Comparison of ENCODE assay signal across 24 cellular contexts in the genomic region with DNA sequence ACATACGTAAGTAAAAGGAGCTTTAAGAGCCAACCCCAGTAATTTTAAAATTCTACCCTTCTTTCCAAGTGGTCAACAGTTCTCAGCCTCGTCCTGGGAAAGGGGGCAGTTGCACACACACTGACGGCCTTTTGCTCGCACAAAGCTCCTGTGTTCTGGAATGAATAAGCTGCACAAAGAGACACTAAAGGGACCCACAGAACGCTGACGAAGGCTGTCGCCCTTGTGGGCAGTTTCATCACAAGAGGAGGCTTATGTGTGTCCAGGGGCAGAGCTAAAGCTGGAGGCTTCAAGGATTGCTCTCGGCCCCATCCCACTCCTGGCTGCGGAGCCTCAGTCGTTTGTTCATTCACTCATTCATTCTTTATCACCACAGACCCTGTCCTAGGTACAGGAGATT.
DNase-seq lines count a peak whose midpoint lies in the region; ATAC-seq and TF ChIP-seq lines count a peak whose summit lies in the region.
"Had no signal": no experiment of that assay in that cellular context is flagged by ENCODE, and none has a peak within 500 bp of the region (broad histone marks: within the 10 kb centered on the region; RNA-seq: fewer than 3 reads in every experiment).

No MANE protein-coding gene starts in this region.

- WGBS in tibial nerve, 2 donors: 40 to 47% methylated on average over 10 of the region's 10 CpGs
- WGBS in SK-N-SH (ENCODE audit: low lambda C conversion rate): 63% methylated on average over 10 of the region's 10 CpGs

- TF ChIP-seq RAD21 in SK-N-SH (IDR thresholded peaks at IDR 0.05; ENCODE audit: low read length): no peak

- peak; percentile 37 for DNase-seq in activated CD8-positive, alpha-beta memory T cell treated with anti-CD3 and anti-CD28 coated beads for 24 hours
- DNase-seq in activated CD8-positive, alpha-beta memory T cell treated with anti-CD3 and anti-CD28 coated beads, Interleukin-2, amount 10 ng/mL, durations not matched to agents 7 days and 5 days: no peak
- DNase-seq in head of caudate nucleus (peak; percentile 56 to 93 (median 84)), osteocyte (ENCODE audit: extremely low spot score, unreplicated experiment) (peak; percentile 34), tibial nerve (ENCODE audit: low spot score in 2 of 2) (peak; percentile 26 to 35), SKM-1 (lab: John Stamatoyannopoulos, UW; ENCODE audit: unreplicated experiment) (no peak), SK-N-SH (no peak), NCI-H2081 (lab: John Stamatoyannopoulos, UW) (no peak)
- DNase-seq: activated naive CD4-positive, alpha-beta T cell treated with anti-CD3 and anti-CD28 coated beads, Interleukin-2, amount 50 U/mL, for 16 hours; activated T-cell treated with anti-CD3 and anti-CD28 coated beads, Interleukin-2, amount 50 U/mL, for 24 hours; body of pancreas; foreskin keratinocyte; NCI-H1436 treated with DMSO at 0.1 percent for 48 hours; NCI-H82; PC-3; SIG-M5; stimulated activated naive CD4-positive, alpha-beta T cell treated with Interleukin-2 at 50 U/mL for 16 hours; T-helper 17 cell; upper lobe of right lung; WERI-Rb-1 had no signal

- H3K4me1 ChIP-seq in tibial nerve (peaks cover 0 to 15% (median 5%) of the 10 kb centered on the region in 4 donors), SK-N-SH (ENCODE audit: control insufficient read depth in 1 of 2, insufficient read depth in 2 of 2, low read depth in 1 of 2, low read length in 1 of 2) (no peaks in the 10 kb centered on the region)
- H3K4me1 ChIP-seq: BLaER1, body of pancreas, foreskin keratinocyte, HAP-1, upper lobe of right lung had no signal

- H3K9me2 ChIP-seq in SK-N-SH: no peaks in the 10 kb centered on the region

- TF ChIP-seq POLR2A in tibial nerve (IDR thresholded peaks at IDR 0.05): peak; percentile 8 to 45

- H3K36me3 ChIP-seq in tibial nerve: no peaks in the 10 kb centered on the region
- no peaks in the 10 kb centered on the region for H3K36me3 ChIP-seq in SK-N-SH (replicated peaks in 1 of 2; ENCODE audit: control insufficient read depth in 1 of 2, insufficient read depth in 2 of 2, low read length in 1 of 2)
- H3K36me3 ChIP-seq: BLaER1, HAP-1, upper lobe of right lung, WERI-Rb-1 had no signal

- H3K9me3 Mint-ChIP-seq in activated CD8-positive, alpha-beta memory T cell treated with anti-CD3 and anti-CD28 coated beads, Interleukin-2, amount 10 ng/mL, durations not matched to agents 7 days and 5 days (ENCODE audit: low read depth): no peaks in the 10 kb centered on the region
- H3K9me3 Mint-ChIP-seq in osteocyte (ENCODE audit: unreplicated experiment): no peaks in the 10 kb centered on the region

- H3K79me2 ChIP-seq in SK-N-SH (ENCODE audit: insufficient read depth): no peaks in the 10 kb centered on the region

- no peaks in the 10 kb centered on the region for H4K20me1 ChIP-seq in SK-N-SH (ENCODE audit: insufficient read depth)
- H4K20me1 ChIP-seq: BLaER1 had no signal

- TF ChIP-seq EP300 in tibial nerve (IDR thresholded peaks at IDR 0.05): peak; percentile 83 to 94
- TF ChIP-seq EP300 in SK-N-SH (IDR thresholded peaks at IDR 0.05; ENCODE audit: borderline replicate concordance in 1 of 2, low read depth in 1 of 2, low read length in 1 of 2): no peak

- peak overlapping the region; percentile 62 to 95 (median 82) for H3K27ac ChIP-seq in tibial nerve
- H3K27ac ChIP-seq in SK-N-SH (ENCODE audit: low read depth in 2 of 2, low read length in 1 of 2): no peak overlapping the region
- H3K27ac ChIP-seq: BLaER1, body of pancreas, foreskin keratinocyte, upper lobe of right lung, WERI-Rb-1 had no signal

- no peaks in the 10 kb centered on the region for H3K36me3 Mint-ChIP-seq in activated CD8-positive, alpha-beta memory T cell treated with anti-CD3 and anti-CD28 coated beads, Interleukin-2, amount 10 ng/mL, durations not matched to agents 7 days and 5 days
- H3K36me3 Mint-ChIP-seq in osteocyte (ENCODE audit: unreplicated experiment): no peaks in the 10 kb centered on the region
- H3K36me3 Mint-ChIP-seq: mesothelial cell of epicardium had no signal

- H3K4me2 ChIP-seq in SK-N-SH: no peak overlapping the region
- H3K4me2 ChIP-seq: BLaER1 had no signal

- no peak overlapping the region for H3K4me3 ChIP-seq in tibial nerve
- H3K4me3 ChIP-seq in SK-N-SH (ENCODE audit: low read depth in 2 of 2, low read length in 1 of 2): no peak overlapping the region
- H3K4me3 ChIP-seq: BLaER1, body of pancreas, HAP-1, upper lobe of right lung had no signal

- H3K27me3 ChIP-seq in tibial nerve: no peaks in the 10 kb centered on the region
- peaks cover 7% of the 10 kb centered on the region; the same call in 1 of the 2 replicates for H3K27me3 ChIP-seq in SK-N-SH (ENCODE audit: insufficient read depth)
- H3K27me3 ChIP-seq: BLaER1, body of pancreas, upper lobe of right lung had no signal

- no peaks in the 10 kb centered on the region for H3F3A ChIP-seq in SK-N-SH (replicated peaks; ENCODE audit: insufficient read depth)

- POLR2A ChIA-PET in SK-N-SH (lab: Yijun Ruan, JAX): no interaction called here

- H3K27ac Mint-ChIP-seq in activated CD8-positive, alpha-beta memory T cell treated with anti-CD3 and anti-CD28 coated beads, Interleukin-2, amount 10 ng/mL, durations not matched to agents 7 days and 5 days: no peak overlapping the region
- no peak overlapping the region for H3K27ac Mint-ChIP-seq in osteocyte (ENCODE audit: unreplicated experiment)
- H3K27ac Mint-ChIP-seq: activated T-cell treated with anti-CD3 and anti-CD28 coated beads, Interleukin-2, amount 50 U/mL, for 24 hours; mesothelial cell of epicardium; T-helper 17 cell had no signal

- no peak for ATAC-seq in activated CD8-positive, alpha-beta memory T cell treated with anti-CD3 and anti-CD28 coated beads, Interleukin-2, amount 10 ng/mL, durations not matched to agents 7 days and 5 days
- ATAC-seq: body of pancreas, foreskin keratinocyte, PC-3, T-helper 17 cell, upper lobe of right lung had no signal

- H3K9me3 ChIP-seq in tibial nerve: peaks cover 0 to 8% (median 0%) of the 10 kb centered on the region in 4 donors
- H3K9me3 ChIP-seq in SK-N-SH: no peaks in the 10 kb centered on the region
- H3K9me3 ChIP-seq: body of pancreas, HAP-1 had no signal

- no peak overlapping the region for H3K9ac ChIP-seq in SK-N-SH
- H3K9ac ChIP-seq: BLaER1 had no signal

- no peak overlapping the region for H2AFZ ChIP-seq in SK-N-SH (ENCODE audit: low read depth)

- no peak for TF ChIP-seq CTCF in osteocyte (IDR thresholded peaks at IDR 0.05)
- peak in 1 of 5 experiments; percentile 29 for TF ChIP-seq CTCF in tibial nerve (IDR thresholded peaks at IDR 0.05)
- no peak for TF ChIP-seq CTCF in SK-N-SH (IDR thresholded peaks at IDR 0.05)

- no peak overlapping the region for H3K4me3 Mint-ChIP-seq in activated CD8-positive, alpha-beta memory T cell treated with anti-CD3 and anti-CD28 coated beads, Interleukin-2, amount 10 ng/mL, durations not matched to agents 7 days and 5 days
- no peak overlapping the region for H3K4me3 Mint-ChIP-seq in osteocyte (ENCODE audit: unreplicated experiment)
- H3K4me3 Mint-ChIP-seq: activated T-cell treated with anti-CD3 and anti-CD28 coated beads, Interleukin-2, amount 50 U/mL, for 24 hours; dendritic cell treated with granulocyte-macrophage colony-stimulating factor and Interleukin-4, amounts not matched to agents 40 ng/mL and 50 ng/mL, for 4 days; mesothelial cell of epicardium; T-helper 17 cell had no signal

- CTCF ChIA-PET in activated CD8-positive, alpha-beta memory T cell treated with anti-CD3 and anti-CD28 coated beads, Interleukin-2, amount 10 ng/mL, durations not matched to agents 7 days and 5 days (lab: Charles Lee): interaction anchor here (0.8 kb wide), 1 partner anchor 63 kb away, joined by 3 read pairs; no protein-coding TSS in a partner anchor
- CTCF ChIA-PET in SK-N-SH (lab: Yijun Ruan, JAX): interaction anchor here (0.7 kb wide), 1 partner anchor 10 kb away, joined by 3 read pairs; no protein-coding TSS in a partner anchor

- no peaks in the 10 kb centered on the region for H3K4me1 Mint-ChIP-seq in activated CD8-positive, alpha-beta memory T cell treated with anti-CD3 and anti-CD28 coated beads, Interleukin-2, amount 10 ng/mL, durations not matched to agents 7 days and 5 days
- H3K4me1 Mint-ChIP-seq in osteocyte (ENCODE audit: unreplicated experiment): no peaks in the 10 kb centered on the region
- H3K4me1 Mint-ChIP-seq: mesothelial cell of epicardium had no signal

- peaks cover 13% of the 10 kb centered on the region for H3K27me3 Mint-ChIP-seq in activated CD8-positive, alpha-beta memory T cell treated with anti-CD3 and anti-CD28 coated beads, Interleukin-2, amount 10 ng/mL, durations not matched to agents 7 days and 5 days
- peaks cover 59% of the 10 kb centered on the region for H3K27me3 Mint-ChIP-seq in osteocyte (ENCODE audit: unreplicated experiment)

- intact Hi-C loops in head of caudate nucleus (cut with DNase I): no loop called here

TF ChIP-seq in SK-N-SH, 30 proteins besides CTCF, POLR2A, EP300 and RAD21 (continues in another document):
- TF ChIP-seq SMC3 (IDR thresholded peaks at IDR 0.05; ENCODE audit: low read depth, low read length) (no peak), YY1 (IDR thresholded peaks at IDR 0.05; ENCODE audit: low read depth) (no peak), FOXJ3 (CRISPR knock-in tag; IDR thresholded peaks at IDR 0.05) (no peak), REST (IDR thresholded peaks at IDR 0.05; ENCODE audit: low read depth, low read length) (no peak), EZH2phosphoT487 (IDR thresholded peaks at IDR 0.05; ENCODE audit: borderline replicate concordance, low read depth) (no peak)

Comparison
In these comparisons a context has a peak if more than half of its experiments do, and no peak if none do; other contexts are left out.
1. DNase-seq: peak in activated CD8-positive, alpha-beta memory T cell treated with anti-CD3 and anti-CD28 coated beads for 24 hours (single experiment), head of caudate nucleus (42 of 42), osteocyte (single experiment) and tibial nerve (2 of 2); none in activated CD8-positive, alpha-beta memory T cell treated with anti-CD3 and anti-CD28 coated beads, Interleukin-2, amount 10 ng/mL, durations not matched to agents 7 days and 5 days (single experiment), SKM-1 (single experiment), SK-N-SH (single experiment) and NCI-H2081 (0 of 2).
2. H3K27ac ChIP-seq: peak in tibial nerve (4 of 4); none in SK-N-SH (0 of 2).